ENCODE assay signal across 13 cellular contexts in genomic region chr20:11387189-11387754, GRCh38.
A peak's percentile ranks its signal among the peaks of the same experiment; 100 is the strongest.
DNase-seq lines count a peak whose midpoint lies in the region; ATAC-seq and TF ChIP-seq lines count a peak whose summit lies in the region.
"Had no signal": no experiment of that assay in that cellular context is flagged by ENCODE, and none has a peak within 500 bp of the region (broad histone marks: within the 10 kb centered on the region; RNA-seq: fewer than 3 reads in every experiment).

No MANE protein-coding gene starts in this region.

- TF ChIP-seq CTCF in RWPE2 (IDR thresholded peaks at IDR 0.05; ENCODE audit: poor library complexity, severe bottlenecking) (no peak), fibroblast of pulmonary artery (IDR thresholded peaks at IDR 0.05; ENCODE audit: low read length, missing control alignments) (no peak), smooth muscle cell (IDR thresholded peaks at IDR 0.05; ENCODE audit: borderline replicate concordance, insufficient read depth, poor library complexity, severe bottlenecking) (no peak)

- H3K4me2 ChIP-seq in smooth muscle cell: peak overlapping the region; percentile 17

- H3K4me3 ChIP-seq in RWPE2 (ENCODE audit: severe bottlenecking) (no peak overlapping the region), fibroblast of pulmonary artery (replicated peaks; ENCODE audit: low read depth, low read length) (no peak overlapping the region), smooth muscle cell (no peak overlapping the region)
- H3K4me3 ChIP-seq: esophagus muscularis mucosa, thyroid gland had no signal

- H3K36me3 ChIP-seq in RWPE2 (ENCODE audit: low read depth) (no peaks in the 10 kb centered on the region), smooth muscle cell (ENCODE audit: low read depth) (no peaks in the 10 kb centered on the region)
- H3K36me3 ChIP-seq: esophagus muscularis mucosa, thyroid gland had no signal

- H3F3A ChIP-seq in smooth muscle cell (ENCODE audit: low read depth): peaks cover 5% of the 10 kb centered on the region

- peak; percentile 45 for DNase-seq in H4 (ENCODE audit: low spot score)
- no peak for DNase-seq in RWPE2 (ENCODE audit: low spot score)
- peak; percentile 81 for DNase-seq in fibroblast of pulmonary artery (ENCODE audit: low read depth)
- DNase-seq in smooth muscle cell (lab: John Stamatoyannopoulos, UW; ENCODE audit: unreplicated experiment): no peak
- DNase-seq in stimulated activated CD4-positive, alpha-beta T cell treated with anti-CD3 and anti-CD28 coated beads, Interleukin-15, amount 100 ng/mL, for 24 hours: no peak
- DNase-seq in LoVo (ENCODE audit: low spot score): no peak
- DNase-seq: activated CD8-positive, alpha-beta memory T cell treated with anti-CD3 and anti-CD28 coated beads for 24 hours; activated naive CD4-positive, alpha-beta T cell; NCI-H2171; small intestine; thyroid gland had no signal

- H3K9me3 ChIP-seq in RWPE2 (ENCODE audit: severe bottlenecking): no peaks in the 10 kb centered on the region
- no peaks in the 10 kb centered on the region for H3K9me3 ChIP-seq in smooth muscle cell (replicated peaks; ENCODE audit: low read depth)
- H3K9me3 ChIP-seq: esophagus muscularis mucosa, thyroid gland had no signal

- H3K79me2 ChIP-seq in smooth muscle cell (ENCODE audit: low read depth): no peaks in the 10 kb centered on the region

- H3K4me1 ChIP-seq in RWPE2 (ENCODE audit: insufficient read depth, poor library complexity, severe bottlenecking): peaks cover 32% of the 10 kb centered on the region
- H3K4me1 ChIP-seq in smooth muscle cell (ENCODE audit: low read depth): no peaks in the 10 kb centered on the region
- H3K4me1 ChIP-seq: esophagus muscularis mucosa, thyroid gland had no signal

- WGBS in smooth muscle cell (ENCODE audit: low lambda C conversion rate): 18% methylated on average over 2 of the region's 2 CpGs

- peak overlapping the region; percentile 39 for H3K9ac ChIP-seq in smooth muscle cell (ENCODE audit: low read depth)

- no peaks in the 10 kb centered on the region for H4K20me1 ChIP-seq in smooth muscle cell (ENCODE audit: low read depth)

- H3K27ac ChIP-seq in RWPE2 (ENCODE audit: poor library complexity, severe bottlenecking) (peak overlapping the region; percentile 66), smooth muscle cell (ENCODE audit: low read depth) (peak overlapping the region; percentile 86)
- H3K27ac ChIP-seq: esophagus muscularis mucosa, thyroid gland had no signal

- H3K27me3 ChIP-seq in RWPE2 (ENCODE audit: insufficient read depth, poor library complexity, severe bottlenecking): no peaks in the 10 kb centered on the region
- no peaks in the 10 kb centered on the region for H3K27me3 ChIP-seq in smooth muscle cell (ENCODE audit: low read depth)
- H3K27me3 ChIP-seq: esophagus muscularis mucosa, thyroid gland had no signal

- ATAC-seq in RWPE2 (ENCODE audit: low read depth) (peak; percentile 87), GM18520 (IDR thresholded peaks at IDR 0.05; ENCODE audit: unreplicated experiment) (no peak)

- H2AFZ ChIP-seq in smooth muscle cell (ENCODE audit: low read depth): no peak overlapping the region

Comparison
In these comparisons a context has a peak if more than half of its experiments do, and no peak if none do; other contexts are left out.
1. DNase-seq: peak in H4 (single experiment) and fibroblast of pulmonary artery (single experiment); none in RWPE2 (single experiment), smooth muscle cell (single experiment), stimulated activated CD4-positive, alpha-beta T cell treated with anti-CD3 and anti-CD28 coated beads, Interleukin-15, amount 100 ng/mL, for 24 hours (single experiment) and LoVo (single experiment).